ENCODE assay signal across 8 cellular contexts in genomic region chr4:121801715-121802075, GRCh38. TPM values are rescaled to one million over a fixed set of nuclear protein-coding genes. Genes with fewer than 3 reads are reported as not detected.
DNase-seq lines count a peak whose midpoint lies in the region; ATAC-seq, FAIRE-seq and TF ChIP-seq lines count a peak whose summit lies in the region.

No MANE protein-coding gene starts in this region.

- DNase-seq in CD4-positive, CD25-positive, alpha-beta regulatory T cell = no peak
- DNase-seq in MM.1S (no peak), H1 (ENCODE audit: low read depth in 1 of 2, low spot score in 2 of 2) (no peak), NCI-H226 (no peak)
- no peak for DNase-seq in central memory CD4-positive, alpha-beta T cell

- no peak overlapping the region for H3K4ac ChIP-seq in H1 (replicated peaks; ENCODE audit: insufficient read length, low read depth, low read length)

- no peak overlapping the region for H4K91ac ChIP-seq in H1 (replicated peaks; ENCODE audit: insufficient read length, low read length)

- peaks cover 17% of the 10 kb centered on the region for H3F3A ChIP-seq in MM.1S (ENCODE audit: insufficient read depth, low read length)

- H3K14ac ChIP-seq in H1 (ENCODE audit: insufficient read length) = no peak overlapping the region

- H2AFZ ChIP-seq in MM.1S (ENCODE audit: low read length) (peak overlapping the region; percentile 91), H1 (ENCODE audit: low read length) (peak overlapping the region; percentile 58; the same call in 1 of the 2 replicates), neuron (ENCODE audit: low read depth, low read length) (peak overlapping the region; percentile 98)

- H3K79me1 ChIP-seq in H1 (ENCODE audit: low read depth, low read length) = no peaks in the 10 kb centered on the region

- CTCF ChIA-PET in H1 (lab: Charles Lee; ENCODE audit: partially characterized antibody) = no interaction called here

- peaks cover 34% of the 10 kb centered on the region for H3K79me2 ChIP-seq in MM.1S (ENCODE audit: low read length)
- peaks cover 3 to 21% of the 10 kb centered on the region in 2 experiments; a peak in 2 of 4 replicates for H3K79me2 ChIP-seq in H1 (ENCODE audit: control insufficient read depth in 1 of 2, insufficient read depth in 2 of 2, low read length in 2 of 2)

- H3K4me1 Mint-ChIP-seq in CD4-positive, CD25-positive, alpha-beta regulatory T cell = peaks cover 28 to 60% (median 44%) of the 10 kb centered on the region in 4 donors

- H3K9me2 ChIP-seq in MM.1S (replicated peaks; ENCODE audit: insufficient read depth, low read length) = no peaks in the 10 kb centered on the region

- H2AK5ac ChIP-seq in H1 (ENCODE audit: low read depth, low read length) = no peak overlapping the region

- H4K20me1 ChIP-seq in MM.1S (ENCODE audit: insufficient read depth, low read length) (no peaks in the 10 kb centered on the region), H1 (replicated peaks in 1 of 2; ENCODE audit: control insufficient read depth in 1 of 2, insufficient read depth in 2 of 2, low read length in 2 of 2) (no peaks in the 10 kb centered on the region)

- H2BK20ac ChIP-seq in H1 (ENCODE audit: low read length) = no peak overlapping the region

- H3K4me3 Mint-ChIP-seq in CD4-positive, CD25-positive, alpha-beta regulatory T cell = peak overlapping the region; percentile 90 to 97 (median 95)

- no peak for TF ChIP-seq EP300 in H1 (IDR thresholded peaks at IDR 0.05; ENCODE audit: borderline replicate concordance in 1 of 2, low read depth in 2 of 2, low read length in 2 of 2)

- no peaks in the 10 kb centered on the region for H3K9me3 ChIP-seq in CD4-positive, CD25-positive, alpha-beta regulatory T cell (ENCODE audit: control insufficient read depth in 2 of 2, low read length in 2 of 2)
- H3K9me3 ChIP-seq in MM.1S (replicated peaks; ENCODE audit: insufficient read depth, low read length) = no peaks in the 10 kb centered on the region
- no peaks in the 10 kb centered on the region for H3K9me3 ChIP-seq in H1 (ENCODE audit: insufficient read depth in 2 of 2, low read depth in 1 of 2, low read length in 1 of 2)
- H3K9me3 ChIP-seq in neuron (ENCODE audit: low read length) = no peaks in the 10 kb centered on the region

- no peak overlapping the region for H4K5ac ChIP-seq in H1 (ENCODE audit: insufficient read length, low read depth, low read length)

- peaks cover 3% of the 10 kb centered on the region for H3K23me2 ChIP-seq in H1 (ENCODE audit: low read depth, low read length)

- no peaks in the 10 kb centered on the region for H3K27me3 Mint-ChIP-seq in CD4-positive, CD25-positive, alpha-beta regulatory T cell

- no peaks in the 10 kb centered on the region for H3K9me3 Mint-ChIP-seq in CD4-positive, CD25-positive, alpha-beta regulatory T cell

- no peak overlapping the region for H3K23ac ChIP-seq in H1 (ENCODE audit: insufficient read length)

- no peak for ATAC-seq in CD4-positive, CD25-positive, alpha-beta regulatory T cell (ENCODE audit: low read depth in 2 of 2)
- no peak for ATAC-seq in GM21390 (IDR thresholded peaks at IDR 0.05; ENCODE audit: unreplicated experiment)
- ATAC-seq in HG03457 (IDR thresholded peaks at IDR 0.05; ENCODE audit: unreplicated experiment) = no peak

- no peak overlapping the region for H3K56ac ChIP-seq in H1 (replicated peaks; ENCODE audit: insufficient read length, low read depth, low read length)

- TF ChIP-seq CTCF in MM.1S (IDR thresholded peaks at IDR 0.05; ENCODE audit: low read length) = no peak
- no peak for TF ChIP-seq CTCF in H1 (IDR thresholded peaks at IDR 0.05; ENCODE audit: control extremely low read depth in 1 of 3, insufficient read depth in 1 of 3, low read depth in 1 of 3, low read length in 3 of 3)

- peaks cover 25% of the 10 kb centered on the region for H3K36me3 Mint-ChIP-seq in CD4-positive, CD25-positive, alpha-beta regulatory T cell

- H4K8ac ChIP-seq in H1 (ENCODE audit: extremely low read depth, insufficient read depth, low read length) = peak overlapping the region; percentile 98; the same call in 1 of the 2 replicates

- H3K27me3 ChIP-seq in CD4-positive, CD25-positive, alpha-beta regulatory T cell (ENCODE audit: control insufficient read depth, insufficient read depth, low read length) = no peaks in the 10 kb centered on the region
- H3K27me3 ChIP-seq in MM.1S (replicated peaks; ENCODE audit: insufficient read depth, low read length) (no peaks in the 10 kb centered on the region), H1 (replicated peaks in 1 of 4; ENCODE audit: control insufficient read depth in 3 of 4, extremely low read depth in 1 of 4, insufficient read depth in 3 of 4, low read length in 3 of 4) (no peaks in the 10 kb centered on the region), neuron (ENCODE audit: insufficient read depth, low read length) (no peaks in the 10 kb centered on the region)

- peaks cover 23% of the 10 kb centered on the region for H3K4me1 ChIP-seq in CD4-positive, CD25-positive, alpha-beta regulatory T cell (ENCODE audit: control insufficient read depth, insufficient read depth, low read length, poor library complexity, severe bottlenecking)
- peaks cover 28% of the 10 kb centered on the region for H3K4me1 ChIP-seq in MM.1S (ENCODE audit: low read length)
- peaks cover 0 to 4% (median under 1%) of the 10 kb centered on the region in 4 experiments; a peak in 3 of 7 replicates for H3K4me1 ChIP-seq in H1 (replicated peaks in 1 of 4; ENCODE audit: control insufficient read depth in 3 of 4, insufficient read depth in 4 of 4, low read length in 3 of 4)
- peaks cover 16% of the 10 kb centered on the region for H3K4me1 ChIP-seq in neuron (ENCODE audit: insufficient read depth, low read length)

- no peak overlapping the region for H2BK15ac ChIP-seq in H1 (ENCODE audit: low read length)

- peak overlapping the region; percentile 83 for H3K9ac ChIP-seq in MM.1S (ENCODE audit: low read length)
- H3K9ac ChIP-seq in H1 (replicated peaks in 1 of 4; ENCODE audit: extremely low read depth in 1 of 4, low read depth in 3 of 4, low read length in 3 of 4) = peak overlapping the region; percentile 94 to 98 (median 98)

- H2BK120ac ChIP-seq in H1 (replicated peaks; ENCODE audit: low read depth, low read length) = no peak overlapping the region

- peak overlapping the region; percentile 95; the same call in 1 of the 2 replicates for H2BK5ac ChIP-seq in H1 (ENCODE audit: low read depth, low read length)

- H3K36me3 ChIP-seq in CD4-positive, CD25-positive, alpha-beta regulatory T cell (ENCODE audit: control insufficient read depth, insufficient read depth, low read length) = peaks cover 40% of the 10 kb centered on the region
- H3K36me3 ChIP-seq in MM.1S (replicated peaks; ENCODE audit: insufficient read depth, low read length) = peaks cover 5% of the 10 kb centered on the region
- peaks cover 15 to 41% (median 30%) of the 10 kb centered on the region in 4 experiments for H3K36me3 ChIP-seq in H1 (ENCODE audit: control insufficient read depth in 2 of 4, insufficient read depth in 4 of 4, low read length in 3 of 4)
- peaks cover 44% of the 10 kb centered on the region for H3K36me3 ChIP-seq in neuron (ENCODE audit: insufficient read depth, low read length)

- no peak for TF ChIP-seq RAD21 in H1 (IDR thresholded peaks at IDR 0.05 in 1 of 2, conservative IDR thresholded peaks at IDR 0.05 in 1 of 2; ENCODE audit: low read depth in 2 of 2, low read length in 2 of 2)

- H3K27ac ChIP-seq in CD4-positive, CD25-positive, alpha-beta regulatory T cell (ENCODE audit: insufficient read depth, low read length, poor library complexity, severe bottlenecking) = peak overlapping the region; percentile 94
- H3K27ac ChIP-seq in MM.1S (ENCODE audit: low read length) (peak overlapping the region; percentile 73; the same call in 1 of the 2 replicates), H1 (ENCODE audit: low read depth, low read length) (peak overlapping the region; percentile 96)

- POLR2A ChIA-PET in H1 (lab: Charles Lee; ENCODE audit: partially characterized antibody) = interaction anchor here (0.8 to 14.8 kb wide), 14 partner anchors 9 to 106 kb away, joined by 3 to 246 read pairs (median 4); partner anchors contain the start of genes CCNA2 and SMIM43

- no peak for FAIRE-seq in H1 (lab: Jason Lieb, UNC)

- H3K18ac ChIP-seq in H1 (ENCODE audit: extremely low read depth, low read length) = 0 out of 2 replicates have a peak overlapping the region, but pooled peaks have one; percentile 75

- peak overlapping the region; percentile 99 for H3K4me3 ChIP-seq in CD4-positive, CD25-positive, alpha-beta regulatory T cell (ENCODE audit: low read depth, low read length)
- H3K4me3 ChIP-seq in MM.1S (ENCODE audit: low read length) (peak overlapping the region; percentile 79), H1 (ENCODE audit: extremely low read depth in 1 of 4, insufficient read depth in 2 of 4, low read depth in 3 of 4, low read length in 4 of 4) (peak overlapping the region; percentile 73 to 98 (median 94)), neuron (ENCODE audit: low read length) (peak overlapping the region; percentile 92)

- H3K4me2 ChIP-seq in MM.1S (ENCODE audit: low read depth, low read length) (peak overlapping the region; percentile 70), H1 (ENCODE audit: insufficient read depth in 1 of 2, low read depth in 2 of 2, low read length in 2 of 2) (peak overlapping the region; percentile 72 to 82)

- 31% methylated on average over 4 of the region's 4 CpGs; no CpG with 5 or more reads in 1 of the 2 experiments for WGBS in H1 (ENCODE audit: extremely low coverage in 1 of 2, insufficient coverage in 1 of 2, insufficient read length in 1 of 2, insufficient replicate concordance in 2 of 2, low coverage in 1 of 2, low lambda C conversion rate in 2 of 2, missing lambda C conversion rate in 1 of 2), 2 experiments

- no peak overlapping the region; the same call in 1 of the 2 replicates for H2BK12ac ChIP-seq in H1 (ENCODE audit: low read depth, low read length)

- H3K27ac Mint-ChIP-seq in CD4-positive, CD25-positive, alpha-beta regulatory T cell = peak overlapping the region; percentile 96 to 99 (median 98)

- no peak for TF ChIP-seq POLR2A in H1 (IDR thresholded peaks at IDR 0.05; ENCODE audit: control extremely low read depth in 1 of 2, low read depth in 2 of 2, low read length in 2 of 2)

RNA-seq across cellular contexts. Expression of gene EXOSC9, which starts 0.6 kb away (rescaled TPM):
- 59.4 TPM for total RNA-seq in CD4-positive, CD25-positive, alpha-beta regulatory T cell
- 10 to 100 TPM; 45.8 to 51.3 (median 49.3) TPM for polyA plus RNA-seq in CD4-positive, CD25-positive, alpha-beta regulatory T cell
- 53.4 and 54.9 TPM in 2 replicates for total RNA-seq in H1 (2021; fragmentation: NEBNext Ultra II Directional; extraction: Animal tissue kit (Norgen Biotek cat#: 25700))
- polyA plus RNA-seq in H1 (2011; rRNA removed) = 16.7 and 33.2 TPM in 2 replicates
- 45.7 TPM for polyA plus RNA-seq in H1 (2011; cell fraction: cytosol; rRNA removed)
- polyA plus RNA-seq in H1 (2011; cell fraction: nucleus; rRNA removed) = 16.4 TPM
- 49.3 to 73.9 TPM (median 53.7 TPM) in 4 replicates for polyA plus RNA-seq in H1 (2012, experiment 1 of 2)
- polyA plus RNA-seq in H1 (2012, experiment 2 of 2) = 4.9 TPM
- polyA plus RNA-seq in H1 (2013, experiment 1 of 2) = 58.5 TPM
- polyA plus RNA-seq in H1 (2013, experiment 2 of 2) = 56.6 TPM
- 72.1 and 104 TPM in 2 replicates for polyA minus RNA-seq in H1 (2011; rRNA and poly(A)+ RNA removed)
- 27.0 TPM for polyA minus RNA-seq in H1 (2011; cell fraction: cytosol; rRNA and poly(A)+ RNA removed)
- 66.6 TPM for polyA minus RNA-seq in H1 (2011; cell fraction: nucleus; rRNA and poly(A)+ RNA removed)

RNA-seq across cellular contexts. Expression of gene CCNA2, which starts 22.0 kb away (rescaled TPM):
- total RNA-seq in CD4-positive, CD25-positive, alpha-beta regulatory T cell = 1.3 TPM
- 1 to 10 TPM in 2 of 4 donors, under 1 TPM in 2; 0.61 to 4.5 (median 2.2) TPM for polyA plus RNA-seq in CD4-positive, CD25-positive, alpha-beta regulatory T cell
- 95.1 and 98.6 TPM in 2 replicates for total RNA-seq in H1 (2021; fragmentation: NEBNext Ultra II Directional; extraction: Animal tissue kit (Norgen Biotek cat#: 25700))
- polyA plus RNA-seq in H1 (2011; rRNA removed) = 39.0 and 42.1 TPM in 2 replicates
- polyA plus RNA-seq in H1 (2011; cell fraction: cytosol; rRNA removed) = 56.9 TPM
- polyA plus RNA-seq in H1 (2011; cell fraction: nucleus; rRNA removed) = 25.0 TPM
- polyA plus RNA-seq in H1 (2012, experiment 1 of 2) = 39.5 to 58.0 TPM (median 49.2 TPM) in 4 replicates
- 9.2 TPM for polyA plus RNA-seq in H1 (2012, experiment 2 of 2)
- 65.0 TPM for polyA plus RNA-seq in H1 (2013, experiment 1 of 2)
- 65.7 TPM for polyA plus RNA-seq in H1 (2013, experiment 2 of 2)
- polyA minus RNA-seq in H1 (2011; rRNA and poly(A)+ RNA removed) = 47.5 and 80.3 TPM in 2 replicates
- polyA minus RNA-seq in H1 (2011; cell fraction: cytosol; rRNA and poly(A)+ RNA removed) = 51.3 TPM
- polyA minus RNA-seq in H1 (2011; cell fraction: nucleus; rRNA and poly(A)+ RNA removed) = 38.2 TPM

RNA-seq across cellular contexts. Expression of gene SMIM43, which starts 36.7 kb away (rescaled TPM):
- total RNA-seq in CD4-positive, CD25-positive, alpha-beta regulatory T cell = not detected
- 1 to 10 TPM in 1 of 4 donors, under 1 TPM in 2, not detected in 1; 0.14 to 1.8 (median 0.56) TPM for polyA plus RNA-seq in CD4-positive, CD25-positive, alpha-beta regulatory T cell
- 0.50 TPM in 1 of 2 replicates, not detected in the other for total RNA-seq in H1 (2021; fragmentation: NEBNext Ultra II Directional; extraction: Animal tissue kit (Norgen Biotek cat#: 25700))
- 0.41 and 0.94 TPM in 2 replicates for polyA plus RNA-seq in H1 (2011; rRNA removed)
- polyA plus RNA-seq in H1 (2011; cell fraction: cytosol; rRNA removed) = 0.97 TPM
- 0.77 TPM for polyA plus RNA-seq in H1 (2011; cell fraction: nucleus; rRNA removed)
- polyA plus RNA-seq in H1 (2012, experiment 1 of 2) = 0.72 to 0.98 TPM (median 0.88 TPM) in 4 replicates
- polyA plus RNA-seq in H1 (2012, experiment 2 of 2) = 0.22 TPM
- polyA plus RNA-seq in H1 (2013, experiment 1 of 2) = 0.32 TPM
- polyA plus RNA-seq in H1 (2013, experiment 2 of 2) = 0.33 TPM
- polyA minus RNA-seq in H1 (2011; rRNA and poly(A)+ RNA removed) = 0.22 and 2.5 TPM in 2 replicates
- 1.2 TPM for polyA minus RNA-seq in H1 (2011; cell fraction: cytosol; rRNA and poly(A)+ RNA removed)
- polyA minus RNA-seq in H1 (2011; cell fraction: nucleus; rRNA and poly(A)+ RNA removed) = 0.40 TPM

Comparison
In these comparisons a context has a peak if more than half of its experiments do, and no peak if none do; other contexts are left out.
1. RNA of gene CCNA2, which starts 22.0 kb away (total RNA-seq): 95.1 to 98.6 TPM in H1; 1.3 TPM in CD4-positive, CD25-positive, alpha-beta regulatory T cell (single experiment); every median in the first group is over 10 times any median in the second.
2. Peak in every context shown above with its lines, with median percentiles within 50 percentile points of each other: H3K27ac ChIP-seq, H3K4me3 ChIP-seq and H2AFZ ChIP-seq.